Comparison of ENCODE assay signal across 8 cellular contexts in genomic region chr12:57759360-57759980, GRCh38. TPM values are rescaled to one million over a fixed set of nuclear protein-coding genes. Genes with fewer than 3 reads are reported as not detected.
A peak's percentile ranks its signal among the peaks of the same experiment; 100 is the strongest.
DNase-seq lines count a peak whose midpoint lies in the region; TF ChIP-seq lines count a peak whose summit lies in the region.

No MANE protein-coding gene starts in this region.

- no peak overlapping the region for H3K27ac ChIP-seq in brain microvascular endothelial cell
- H3K27ac ChIP-seq in neural cell (ENCODE audit: low read length), result no peak overlapping the region

- H3K9ac ChIP-seq in neural cell (ENCODE audit: low read length), result no peak overlapping the region

- H2AFZ ChIP-seq in neural cell (ENCODE audit: low read depth, low read length), result no peak overlapping the region

- H3K4me3 ChIP-seq in brain microvascular endothelial cell (ENCODE audit: low read depth, low read length), result no peak overlapping the region
- no peak overlapping the region for H3K4me3 ChIP-seq in neural cell (ENCODE audit: low read length)

- no peaks in the 10 kb centered on the region for H3K9me2 ChIP-seq in neural cell (ENCODE audit: insufficient read depth, low read length)

- no peaks in the 10 kb centered on the region for H3K36me3 ChIP-seq in brain microvascular endothelial cell (replicated peaks)
- H3K36me3 ChIP-seq in neural cell (ENCODE audit: insufficient read depth, low read length), result no peaks in the 10 kb centered on the region

- peak; percentile 70 for TF ChIP-seq CTCF in brain microvascular endothelial cell (IDR thresholded peaks at IDR 0.05; ENCODE audit: low read depth, low read length, missing control alignments)
- TF ChIP-seq CTCF in neural cell (IDR thresholded peaks at IDR 0.05; ENCODE audit: poor library complexity, severe bottlenecking), result peak; percentile 72

- TF ChIP-seq RAD21 in neural cell (conservative IDR thresholded peaks at IDR 0.05), result peak; percentile 35

- no peaks in the 10 kb centered on the region for H4K20me1 ChIP-seq in neural cell (ENCODE audit: insufficient read depth)

- H3K4me2 ChIP-seq in neural cell (ENCODE audit: low read length), result no peak overlapping the region

- peak; percentile 58 for DNase-seq in SIG-M5 treated with dmso at 0.1 percent for 504 hours (lab: John Stamatoyannopoulos, UW; ENCODE audit: unreplicated experiment)
- no peak for DNase-seq in SIG-M5 (lab: John Stamatoyannopoulos, UW)
- peak; percentile 51 for DNase-seq in NCI-H2171 treated with DMSO at 0.1 percent for 48 hours (lab: John Stamatoyannopoulos, UW)
- DNase-seq in brain microvascular endothelial cell, result no peak
- DNase-seq in hippocampal formation (lab: John Stamatoyannopoulos, UW), result no peak
- no peak for DNase-seq in DMS79 treated with DMSO at 0.1 percent for 48 hours (lab: John Stamatoyannopoulos, UW)
- DNase-seq in Ammon's horn (ENCODE audit: low spot score), result no peak

- no peak for TF ChIP-seq EP300 in neural cell (conservative IDR thresholded peaks at IDR 0.05; ENCODE audit: poor library complexity, severe bottlenecking)

- no peaks in the 10 kb centered on the region for H3K9me3 ChIP-seq in neural cell (ENCODE audit: low read length)

- H3K79me2 ChIP-seq in neural cell (replicated peaks; ENCODE audit: insufficient read depth, low read length), result no peaks in the 10 kb centered on the region

- no peaks in the 10 kb centered on the region for H3F3A ChIP-seq in neural cell (ENCODE audit: insufficient read depth, low read length, poor library complexity, severe bottlenecking)

- peaks cover 8% of the 10 kb centered on the region for H3K27me3 ChIP-seq in brain microvascular endothelial cell (replicated peaks)
- peaks cover 22% of the 10 kb centered on the region for H3K27me3 ChIP-seq in neural cell (ENCODE audit: insufficient read depth, low read depth, low read length)

- in situ Hi-C loops in brain microvascular endothelial cell (cut with HindIII; ENCODE audit: low pct_ligation_motif_present, low sequenced_read_pairs), result no loop called here

TF ChIP-seq in neural cell, 6 proteins besides CTCF, POLR2A, EP300 and RAD21:
- TF ChIP-seq EZH2 (IDR thresholded peaks at IDR 0.05; ENCODE audit: borderline replicate concordance, insufficient read depth, low read length, poor library complexity, severe bottlenecking) (no peak), SMC3 (conservative IDR thresholded peaks at IDR 0.05; ENCODE audit: poor library complexity) (peak; percentile 49)

RNA-seq across cellular contexts. Expression of gene MARCHF9, which starts 4.6 kb away (rescaled TPM):
- polyA plus RNA-seq in neural cell, result 34.5 and 47.8 TPM in 2 replicates
- 23.6 and 29.9 TPM in 2 replicates for polyA minus RNA-seq in neural cell

RNA-seq across cellular contexts. Expression of gene CDK4, which starts 7.4 kb away (rescaled TPM):
- 81.3 and 104 TPM in 2 replicates for polyA plus RNA-seq in neural cell
- polyA minus RNA-seq in neural cell, result 53.9 and 59.4 TPM in 2 replicates

RNA-seq across cellular contexts. Expression of gene CYP27B1, which starts 7.4 kb away (rescaled TPM):
- 0.86 and 1.4 TPM in 2 replicates for polyA plus RNA-seq in neural cell
- not detected in 2 replicates for polyA minus RNA-seq in neural cell

RNA-seq across cellular contexts. Expression of gene METTL1, which starts 12.4 kb away (rescaled TPM):
- 1.9 and 2.0 TPM in 2 replicates for polyA plus RNA-seq in neural cell
- polyA minus RNA-seq in neural cell, result 0.81 TPM in 1 of 2 replicates, not detected in the other

RNA-seq across cellular contexts. Expression of gene EEF1AKMT3, which starts 12.9 kb away (rescaled TPM):
- 1.6 and 2.0 TPM in 2 replicates for polyA plus RNA-seq in neural cell
- polyA minus RNA-seq in neural cell, result 0.46 and 0.73 TPM in 2 replicates

Comparison
In these comparisons a context has a peak if more than half of its experiments do, and no peak if none do; other contexts are left out.
1. DNase-seq: peak in SIG-M5 treated with dmso at 0.1 percent for 504 hours (single experiment) and NCI-H2171 treated with DMSO at 0.1 percent for 48 hours (single experiment); none in SIG-M5 (single experiment), brain microvascular endothelial cell (single experiment), hippocampal formation (0 of 2), DMS79 treated with DMSO at 0.1 percent for 48 hours (single experiment) and Ammon's horn (single experiment).